In the genomic region with DNA sequence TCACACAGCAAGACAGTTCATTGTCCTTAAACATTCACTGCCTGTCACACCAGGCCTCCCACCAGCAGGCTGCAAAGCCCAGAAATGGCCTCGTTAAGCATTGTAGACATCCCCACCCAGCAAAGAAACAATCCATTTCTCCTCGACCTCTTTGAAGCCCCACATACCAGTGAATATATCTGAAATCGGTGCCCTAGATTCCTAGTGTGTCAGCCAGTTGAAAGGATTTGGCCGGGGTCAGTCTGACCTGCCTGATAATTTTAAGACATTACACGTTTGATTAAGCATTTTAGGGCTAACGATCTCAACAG, we compare ENCODE assay signal across 27 cellular contexts.
DNase-seq lines count a peak whose midpoint lies in the region; ATAC-seq lines count a peak whose summit lies in the region.
"Had no signal": no experiment of that assay in that cellular context is flagged by ENCODE, and none has a peak within 500 bp of the region (broad histone marks: within the 10 kb centered on the region; RNA-seq: fewer than 3 reads in every experiment).

No MANE protein-coding gene starts in this region.

- no peaks in the 10 kb centered on the region for H3K27me3 ChIP-seq in skeletal muscle tissue (ENCODE audit: control insufficient read depth in 3 of 3, insufficient read depth in 3 of 3, low read length in 3 of 3)
- H3K27me3 ChIP-seq: BLaER1 treated with 17β-estradiol and CSF1 and Interleukin-3, amounts not matched to agents 10 nM and 100 nM; spleen; uterus had no signal

- peaks cover 0 to 2% (median 0%) of the 10 kb centered on the region in 3 donors for H3K4me1 ChIP-seq in skeletal muscle tissue (ENCODE audit: control insufficient read depth in 3 of 3, insufficient read depth in 3 of 3, low read length in 3 of 3)
- H3K4me1 ChIP-seq: A549, psoas muscle, uterus had no signal

- DNase-seq in NCI-H345 (lab: John Stamatoyannopoulos, UW) (peak; percentile 68), NCI-H345 treated with DMSO at 0.1 percent for 48 hours (lab: John Stamatoyannopoulos, UW; ENCODE audit: unreplicated experiment) (no peak), NCI-H748 treated with DMSO at 0.1 percent for 48 hours (lab: John Stamatoyannopoulos, UW) (peak; percentile 21), iPS-NIHi11 (ENCODE audit: low spot score) (peak; percentile 37), NCI-H1436 treated with DMSO at 0.1 percent for 48 hours (lab: John Stamatoyannopoulos, UW) (no peak)
- DNase-seq: activated B cell treated with CpG ODN at 0.5 μM for 24 hours; activated CD8-positive, alpha-beta T cell treated with anti-CD3 and anti-CD28 coated beads, Interleukin-2, amount 10 ng/mL, durations not matched to agents 7 days and 5 days; activated naive CD4-positive, alpha-beta T cell treated with Interleukin-2 at 50 U/mL for 16 hours; activated T-cell treated with anti-CD3 and anti-CD28 coated beads, Interleukin-2, amount 50 U/mL, for 24 hours; cerebellar nuclear complex; effector memory CD4-positive, alpha-beta T cell; GDM1; H7; immature natural killer cell; naive thymus-derived CD8-positive, alpha-beta T cell; NCI-H526 treated with DMSO at 0.1 percent for 48 hours; psoas muscle; spleen; stimulated activated CD4-positive, alpha-beta T cell treated with anti-CD3 and anti-CD28 coated beads, Interleukin-4, amount 100 ng/mL, for 4 hours; uterus had no signal

- ATAC-seq in GM21717 (IDR thresholded peaks at IDR 0.05; ENCODE audit: unreplicated experiment) (no peak), HG02798 (IDR thresholded peaks at IDR 0.05; ENCODE audit: poor library complexity, unreplicated experiment) (no peak)
- ATAC-seq: A549; activated CD8-positive, alpha-beta T cell treated with anti-CD3 and anti-CD28 coated beads, Interleukin-2, amount 10 ng/mL, durations not matched to agents 7 days and 5 days; GM12878; naive thymus-derived CD8-positive, alpha-beta T cell; psoas muscle had no signal

- no peaks in the 10 kb centered on the region for H3K36me3 ChIP-seq in skeletal muscle tissue (ENCODE audit: control insufficient read depth in 3 of 3, insufficient read depth in 3 of 3, low read length in 3 of 3)
- H3K36me3 ChIP-seq: BLaER1 treated with 17β-estradiol and CSF1 and Interleukin-3, amounts not matched to agents 10 nM and 100 nM; spleen; uterus had no signal

- H3K27ac ChIP-seq in skeletal muscle tissue (ENCODE audit: low read depth, low read length): peak overlapping the region; percentile 71
- H3K27ac ChIP-seq: A549; BLaER1 treated with 17β-estradiol and CSF1 and Interleukin-3, amounts not matched to agents 10 nM and 100 nM; psoas muscle; spleen; uterus had no signal

- H3K9me3 ChIP-seq in skeletal muscle tissue (ENCODE audit: control insufficient read depth in 3 of 3, low read length in 3 of 3): no peaks in the 10 kb centered on the region
- H3K9me3 ChIP-seq: A549; BLaER1 treated with 17β-estradiol and CSF1 and Interleukin-3, amounts not matched to agents 10 nM and 100 nM; psoas muscle; spleen; uterus had no signal

- H3K4me3 ChIP-seq in skeletal muscle tissue (ENCODE audit: low read length in 3 of 3): no peak overlapping the region
- H3K4me3 ChIP-seq: A549; BLaER1 treated with 17β-estradiol and CSF1 and Interleukin-3, amounts not matched to agents 10 nM and 100 nM; GM12878; lung; psoas muscle; spleen; uterus had no signal

- no peak overlapping the region for H3K9ac ChIP-seq in skeletal muscle tissue (ENCODE audit: low read depth in 1 of 3, low read length in 3 of 3)
- H3K9ac ChIP-seq: BLaER1 treated with 17β-estradiol and CSF1 and Interleukin-3, amounts not matched to agents 10 nM and 100 nM had no signal

Comparison
In these comparisons a context has a peak if more than half of its experiments do, and no peak if none do; other contexts are left out.
1. DNase-seq: peak in NCI-H345 (single experiment), NCI-H748 treated with DMSO at 0.1 percent for 48 hours (single experiment) and iPS-NIHi11 (single experiment); none in NCI-H345 treated with DMSO at 0.1 percent for 48 hours (single experiment) and NCI-H1436 treated with DMSO at 0.1 percent for 48 hours (single experiment).